Comparison of ENCODE assay signal across 8 cellular contexts in genomic region chr10:72331575-72332422, GRCh38. TPM values are rescaled to one million over a fixed set of nuclear protein-coding genes. Genes with fewer than 3 reads are reported as not detected.
A peak's percentile ranks its signal among the peaks of the same experiment; 100 is the strongest.
DNase-seq lines count a peak whose midpoint lies in the region; ATAC-seq and TF ChIP-seq lines count a peak whose summit lies in the region.

No MANE protein-coding gene starts in this region.

- H3K9me3 Mint-ChIP-seq in activated CD4-positive, alpha-beta memory T cell treated with anti-CD3 and anti-CD28 coated beads, Interleukin-2, amount 10 ng/mL, durations not matched to agents 7 days and 5 days, result no peaks in the 10 kb centered on the region

- peaks cover 34% of the 10 kb centered on the region for H3K36me3 Mint-ChIP-seq in activated CD4-positive, alpha-beta memory T cell treated with anti-CD3 and anti-CD28 coated beads, Interleukin-2, amount 10 ng/mL, durations not matched to agents 7 days and 5 days (ENCODE audit: low read depth)

- no peak for TF ChIP-seq CTCF in GM13976 (IDR thresholded peaks at IDR 0.05; ENCODE audit: borderline replicate concordance, control extremely low read depth, extremely low read depth, insufficient read depth, missing control alignments)

- ATAC-seq in HG03196 (IDR thresholded peaks at IDR 0.05; ENCODE audit: unreplicated experiment), result peak; percentile 36

- H3K4me1 Mint-ChIP-seq in activated CD4-positive, alpha-beta memory T cell treated with anti-CD3 and anti-CD28 coated beads, Interleukin-2, amount 10 ng/mL, durations not matched to agents 7 days and 5 days, result peaks cover 95% of the 10 kb centered on the region

- POLR2A ChIA-PET in activated CD4-positive, alpha-beta memory T cell treated with anti-CD3 and anti-CD28 coated beads, Interleukin-2, amount 10 ng/mL, durations not matched to agents 7 days and 5 days (lab: Charles Lee), result interaction anchor here (0.8 to 12.9 kb wide), 21 partner anchors 10 to 915 kb away, joined by 3 to 225 read pairs (median 5); partner anchors contain the start of genes ASCC1, DDIT4, DNAJC9 and MCU

- no peaks in the 10 kb centered on the region for H3K27me3 Mint-ChIP-seq in activated CD4-positive, alpha-beta memory T cell treated with anti-CD3 and anti-CD28 coated beads, Interleukin-2, amount 10 ng/mL, durations not matched to agents 7 days and 5 days

- H3K27ac Mint-ChIP-seq in activated CD4-positive, alpha-beta memory T cell treated with anti-CD3 and anti-CD28 coated beads, Interleukin-2, amount 10 ng/mL, durations not matched to agents 7 days and 5 days, result peak overlapping the region; percentile 90

- in situ Hi-C loops in GM13976 (cut with MboI; ENCODE audit: low sequenced_read_pairs, unreplicated experiment), result loop anchor here (10.0 kb wide), 4 partner anchors 57 to 277 kb away; partner anchors contain the start of gene DDIT4

- DNase-seq in GM13976 (ENCODE audit: low spot score), result peak; percentile 69
- peak; percentile 52 for DNase-seq in NCI-H524 treated with DMSO at 0.1 percent for 48 hours (lab: John Stamatoyannopoulos, UW)
- DNase-seq in activated CD4-positive, alpha-beta memory T cell treated with anti-CD3 and anti-CD28 coated beads, Interleukin-2, amount 10 ng/mL, durations not matched to agents 7 days and 5 days, result peak; percentile 95
- peak; percentile 94 for DNase-seq in ecto neural progenitor cell (ENCODE audit: low spot score)
- DNase-seq in lung microvascular endothelial cell (ENCODE audit: low read depth in 2 of 2), result peak; percentile 81 to 84
- DNase-seq in stimulated activated CD4-positive, alpha-beta T cell treated with anti-CD3 and anti-CD28 coated beads, TNF-alpha, amount 100 ng/mL, for 4 hours (ENCODE audit: low read depth in 3 of 3), result peak; percentile 63 to 65 (median 64)
- DNase-seq in hepatic stellate cell (ENCODE audit: low spot score), result no peak

- H3K4me3 Mint-ChIP-seq in activated CD4-positive, alpha-beta memory T cell treated with anti-CD3 and anti-CD28 coated beads, Interleukin-2, amount 10 ng/mL, durations not matched to agents 7 days and 5 days, result peak overlapping the region; percentile 65

- CTCF ChIA-PET in activated CD4-positive, alpha-beta memory T cell treated with anti-CD3 and anti-CD28 coated beads, Interleukin-2, amount 10 ng/mL, durations not matched to agents 7 days and 5 days (lab: Charles Lee), result interaction anchor here (0.5 to 2.3 kb wide), 18 partner anchors 10 to 283 kb away, joined by 3 to 20 read pairs (median 4); no protein-coding TSS in a partner anchor

RNA-seq across cellular contexts. Expression of gene DNAJB12, which starts 22.9 kb away (rescaled TPM):
- 10 to 100 TPM; 23.8 to 26.7 TPM for total RNA-seq in activated CD4-positive, alpha-beta memory T cell treated with anti-CD3 and anti-CD28 coated beads, Interleukin-2, amount 10 ng/mL, durations not matched to agents 7 days and 5 days
- 16.8 and 21.6 TPM in 2 replicates for total RNA-seq in lung microvascular endothelial cell

RNA-seq across cellular contexts. Expression of gene DDIT4, which starts 58.1 kb away (rescaled TPM):
- total RNA-seq in activated CD4-positive, alpha-beta memory T cell treated with anti-CD3 and anti-CD28 coated beads, Interleukin-2, amount 10 ng/mL, durations not matched to agents 7 days and 5 days, result 100 to 1,000 TPM; 475 to 481 TPM
- total RNA-seq in lung microvascular endothelial cell, result 131 and 178 TPM in 2 replicates
